10 cellular contexts compared by ENCODE assay signal in the genomic region with DNA sequence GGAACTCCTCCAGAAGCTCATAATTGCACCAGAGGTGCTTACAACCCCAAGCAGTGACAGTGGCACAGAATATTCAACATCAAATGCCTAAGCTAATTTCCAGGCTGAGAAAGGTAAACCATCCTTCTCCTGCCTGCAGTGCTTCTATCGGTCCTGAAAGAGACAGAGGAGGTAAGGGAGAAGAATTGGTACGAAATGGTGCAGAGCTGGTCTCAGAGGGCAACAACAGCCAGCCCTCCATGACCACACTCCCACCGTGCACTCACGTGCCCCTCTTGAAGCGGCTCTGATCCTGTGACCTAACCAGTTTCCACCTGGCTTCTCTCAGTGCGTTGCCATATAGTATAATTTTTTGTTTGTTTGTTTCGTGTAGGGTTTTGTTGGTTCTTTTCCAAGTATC. TPM values are rescaled to one million over a fixed set of nuclear protein-coding genes. Genes with fewer than 3 reads are reported as not detected.
DNase-seq lines count a peak whose midpoint lies in the region; ATAC-seq, FAIRE-seq and TF ChIP-seq lines count a peak whose summit lies in the region.
"Had no signal": no experiment of that assay in that cellular context is flagged by ENCODE, and none has a peak within 500 bp of the region (broad histone marks: within the 10 kb centered on the region; RNA-seq: fewer than 3 reads in every experiment).

No MANE protein-coding gene starts in this region.

- peaks cover 15% of the 10 kb centered on the region for H3K23me2 ChIP-seq in H1 (ENCODE audit: low read depth, low read length)

- H3K9me3 ChIP-seq in H1 (ENCODE audit: insufficient read depth in 2 of 2, low read depth in 1 of 2, low read length in 1 of 2) = no peaks in the 10 kb centered on the region
- H3K9me3 ChIP-seq in skeletal muscle tissue (ENCODE audit: control insufficient read depth in 3 of 3, low read length in 3 of 3) = no peaks in the 10 kb centered on the region

- H2BK15ac ChIP-seq in H1 (ENCODE audit: low read length) = peak overlapping the region; percentile 72; the same call in 1 of the 2 replicates

- ATAC-seq in activated naive CD4-positive, alpha-beta T cell treated with anti-CD3 and anti-CD28 coated beads, Interleukin-2, amount 50 U/mL, for 72 hours = no peak
- ATAC-seq in HG02970 (IDR thresholded peaks at IDR 0.05; ENCODE audit: low FRiP score, unreplicated experiment) = no peak

- H3K18ac ChIP-seq in H1 (ENCODE audit: extremely low read depth, low read length) = no peak overlapping the region

- TF ChIP-seq EP300 in H1 (IDR thresholded peaks at IDR 0.05; ENCODE audit: borderline replicate concordance in 1 of 2, low read depth in 2 of 2, low read length in 2 of 2) = no peak

- peaks cover 0 to 17% (median 2%) of the 10 kb centered on the region in 4 experiments; a peak in 1 of 8 replicates for H3K36me3 ChIP-seq in H1 (ENCODE audit: control insufficient read depth in 2 of 4, insufficient read depth in 4 of 4, low read length in 3 of 4)
- peaks cover 4 to 7% (median 7%) of the 10 kb centered on the region in 3 donors for H3K36me3 ChIP-seq in skeletal muscle tissue (ENCODE audit: control insufficient read depth in 3 of 3, insufficient read depth in 3 of 3, low read length in 3 of 3)

- POLR2A ChIA-PET in H1 (lab: Charles Lee; ENCODE audit: partially characterized antibody) = interaction anchor here (0.9 to 4.5 kb wide), 19 partner anchors 8 to 189 kb away, joined by 3 to 41 read pairs (median 4); partner anchors contain the start of genes FAM216A, GPN3 and IFT81

- H2BK120ac ChIP-seq in H1 (replicated peaks; ENCODE audit: low read depth, low read length) = no peak overlapping the region

- no peak overlapping the region for H3K14ac ChIP-seq in H1 (ENCODE audit: insufficient read length)

- TF ChIP-seq POLR2A in H1 (IDR thresholded peaks at IDR 0.05; ENCODE audit: control extremely low read depth in 1 of 2, low read depth in 2 of 2, low read length in 2 of 2) = no peak

- H3K4me3 ChIP-seq in H1 (ENCODE audit: extremely low read depth in 1 of 4, insufficient read depth in 2 of 4, low read depth in 3 of 4, low read length in 4 of 4) = peak overlapping the region in 2 of 4 experiments; percentile 91 to 96; a peak in 3 of 8 replicates
- H3K4me3 ChIP-seq in skeletal muscle tissue (ENCODE audit: low read length in 3 of 3) = peak overlapping the region in 2 of 3 donors; percentile 79 to 86

- H2AK5ac ChIP-seq in H1 (ENCODE audit: low read depth, low read length) = peak overlapping the region; percentile 69; the same call in 1 of the 2 replicates

- H4K20me1 ChIP-seq in H1 (replicated peaks in 1 of 2; ENCODE audit: control insufficient read depth in 1 of 2, insufficient read depth in 2 of 2, low read length in 2 of 2) = peaks cover 4 to 11% of the 10 kb centered on the region in 2 experiments

- H3K4ac ChIP-seq in H1 (replicated peaks; ENCODE audit: insufficient read length, low read depth, low read length) = no peak overlapping the region

- FAIRE-seq in H1 (lab: Jason Lieb, UNC) = no peak

- H3K23ac ChIP-seq in H1 (ENCODE audit: insufficient read length) = no peak overlapping the region

- peak overlapping the region; percentile 81 to 89 for H3K4me2 ChIP-seq in H1 (ENCODE audit: insufficient read depth in 1 of 2, low read depth in 2 of 2, low read length in 2 of 2)

- peaks cover 4 to 12% (median 8%) of the 10 kb centered on the region in 4 experiments; a peak in 5 of 7 replicates for H3K4me1 ChIP-seq in H1 (replicated peaks in 1 of 4; ENCODE audit: control insufficient read depth in 3 of 4, insufficient read depth in 4 of 4, low read length in 3 of 4)
- H3K4me1 ChIP-seq in skeletal muscle tissue (ENCODE audit: control insufficient read depth in 3 of 3, insufficient read depth in 3 of 3, low read length in 3 of 3) = peaks cover 7 to 23% (median 20%) of the 10 kb centered on the region in 3 donors

- TF ChIP-seq CTCF in H1 (IDR thresholded peaks at IDR 0.05; ENCODE audit: control extremely low read depth in 1 of 3, insufficient read depth in 1 of 3, low read depth in 1 of 3, low read length in 3 of 3) = no peak

- H4K8ac ChIP-seq in H1 (ENCODE audit: extremely low read depth, insufficient read depth, low read length) = no peak overlapping the region

- peaks cover 20 to 27% of the 10 kb centered on the region in 2 experiments for H3K79me2 ChIP-seq in H1 (ENCODE audit: control insufficient read depth in 1 of 2, insufficient read depth in 2 of 2, low read length in 2 of 2)

- peaks cover 29% of the 10 kb centered on the region for H3K4me1 Mint-ChIP-seq in activated naive CD4-positive, alpha-beta T cell treated with anti-CD3 and anti-CD28 coated beads for 36 hours (ENCODE audit: low read depth)

- peak overlapping the region in 1 of 4 experiments; percentile 52; a peak in 1 of 7 replicates for H3K9ac ChIP-seq in H1 (replicated peaks in 1 of 4; ENCODE audit: extremely low read depth in 1 of 4, low read depth in 3 of 4, low read length in 3 of 4)
- peak overlapping the region in 1 of 3 donors; percentile 93 for H3K9ac ChIP-seq in skeletal muscle tissue (ENCODE audit: low read depth in 1 of 3, low read length in 3 of 3)

- H3K56ac ChIP-seq in H1 (replicated peaks; ENCODE audit: insufficient read length, low read depth, low read length) = no peak overlapping the region

- H3K27me3 Mint-ChIP-seq in activated naive CD4-positive, alpha-beta T cell treated with anti-CD3 and anti-CD28 coated beads for 36 hours (ENCODE audit: low read depth) = no peaks in the 10 kb centered on the region

- TF ChIP-seq RAD21 in H1 (IDR thresholded peaks at IDR 0.05 in 1 of 2, conservative IDR thresholded peaks at IDR 0.05 in 1 of 2; ENCODE audit: low read depth in 2 of 2, low read length in 2 of 2) = no peak

- H3K36me3 Mint-ChIP-seq in activated naive CD4-positive, alpha-beta T cell treated with anti-CD3 and anti-CD28 coated beads for 36 hours (ENCODE audit: low read depth) = peaks cover 23% of the 10 kb centered on the region
- peaks cover 23 to 27% of the 10 kb centered on the region in 2 donors for H3K36me3 Mint-ChIP-seq in activated naive CD4-positive, alpha-beta T cell treated with anti-CD3 and anti-CD28 coated beads, Interleukin-2, amount 50 U/mL, for 72 hours

- WGBS in H1 (ENCODE audit: extremely low coverage in 1 of 2, insufficient coverage in 1 of 2, insufficient read length in 1 of 2, insufficient replicate concordance in 2 of 2, low coverage in 1 of 2, low lambda C conversion rate in 2 of 2, missing lambda C conversion rate in 1 of 2), 2 experiments = 61% methylated on average over 7 of the region's 7 CpGs; no CpG with 5 or more reads in 1 of the 2 experiments

- CTCF ChIA-PET in activated naive CD4-positive, alpha-beta T cell treated with anti-CD3 and anti-CD28 coated beads for 36 hours (lab: Charles Lee) = interaction anchor here (0.9 to 1.2 kb wide), 2 partner anchors 31 to 178 kb away, joined by 3 to 5 read pairs; no protein-coding TSS in a partner anchor
- CTCF ChIA-PET in H1 (lab: Charles Lee; ENCODE audit: partially characterized antibody) = interaction anchor here (0.6 to 1.9 kb wide), 8 partner anchors 21 to 180 kb away, joined by 3 to 9 read pairs (median 4); no protein-coding TSS in a partner anchor

- H2BK12ac ChIP-seq in H1 (ENCODE audit: low read depth, low read length) = peak overlapping the region; percentile 46; the same call in 1 of the 2 replicates

- peak overlapping the region; percentile 13 for H3K4me3 Mint-ChIP-seq in activated naive CD4-positive, alpha-beta T cell treated with anti-CD3 and anti-CD28 coated beads for 36 hours

- no peak overlapping the region for H2AFZ ChIP-seq in H1 (ENCODE audit: low read length)

- H4K91ac ChIP-seq in H1 (replicated peaks; ENCODE audit: insufficient read length, low read length) = no peak overlapping the region

- H3K79me1 ChIP-seq in H1 (ENCODE audit: low read depth, low read length) = no peaks in the 10 kb centered on the region; the same call in 1 of the 2 replicates

- no peak overlapping the region for H4K5ac ChIP-seq in H1 (ENCODE audit: insufficient read length, low read depth, low read length)

- intact Hi-C loops in activated naive CD4-positive, alpha-beta T cell treated with anti-CD3 and anti-CD28 coated beads for 36 hours (cut with micrococcal nuclease) = no loop called here

- H2BK5ac ChIP-seq in H1 (ENCODE audit: low read depth, low read length) = no peak overlapping the region

- DNase-seq in activated naive CD4-positive, alpha-beta T cell treated with anti-CD3 and anti-CD28 coated beads for 36 hours = no peak
- no peak for DNase-seq in activated naive CD4-positive, alpha-beta T cell treated with anti-CD3 and anti-CD28 coated beads, Interleukin-2, amount 50 U/mL, for 72 hours (ENCODE audit: low spot score in 2 of 2)
- peak; percentile 63 for DNase-seq in NCI-H1105 treated with DMSO at 0.1 percent for 48 hours (lab: John Stamatoyannopoulos, UW)
- DNase-seq in H1 (ENCODE audit: low read depth in 1 of 2, low spot score in 2 of 2) = no peak
- DNase-seq in SIG-M5 treated with dmso at 0.1 percent for 504 hours (lab: John Stamatoyannopoulos, UW; ENCODE audit: unreplicated experiment) = no peak
- DNase-seq in NCI-H2081 treated with DMSO at 0.1 percent for 48 hours (lab: John Stamatoyannopoulos, UW) = no peak
- DNase-seq: effector CD8-positive, alpha-beta T cell; NCI-H2107 had no signal

- no peak overlapping the region; the same call in 1 of the 2 replicates for H2BK20ac ChIP-seq in H1 (ENCODE audit: low read length)

- H3K27ac ChIP-seq in H1 (ENCODE audit: low read depth, low read length) (no peak overlapping the region), skeletal muscle tissue (ENCODE audit: low read depth, low read length) (peak overlapping the region; percentile 3)

- H3K27me3 ChIP-seq in H1 (replicated peaks in 1 of 4; ENCODE audit: control insufficient read depth in 3 of 4, extremely low read depth in 1 of 4, insufficient read depth in 3 of 4, low read length in 3 of 4) (peaks cover 0 to 3% (median 1%) of the 10 kb centered on the region in 4 experiments; a peak in 2 of 7 replicates), skeletal muscle tissue (ENCODE audit: control insufficient read depth in 3 of 3, insufficient read depth in 3 of 3, low read length in 3 of 3) (no peaks in the 10 kb centered on the region)

- no peak overlapping the region for H3K27ac Mint-ChIP-seq in activated naive CD4-positive, alpha-beta T cell treated with anti-CD3 and anti-CD28 coated beads for 36 hours
- peak overlapping the region in 1 of 2 donors; percentile 93 for H3K27ac Mint-ChIP-seq in activated naive CD4-positive, alpha-beta T cell treated with anti-CD3 and anti-CD28 coated beads, Interleukin-2, amount 50 U/mL, for 72 hours

- no peaks in the 10 kb centered on the region for H3K9me3 Mint-ChIP-seq in activated naive CD4-positive, alpha-beta T cell treated with anti-CD3 and anti-CD28 coated beads for 36 hours
- H3K9me3 Mint-ChIP-seq in activated naive CD4-positive, alpha-beta T cell treated with anti-CD3 and anti-CD28 coated beads, Interleukin-2, amount 50 U/mL, for 72 hours = no peaks in the 10 kb centered on the region

RNA-seq across cellular contexts. Expression of gene ATP2A2, which starts 1.5 kb away (rescaled TPM):
- 10 to 100 TPM; 95.5 to 98.6 TPM for total RNA-seq in activated naive CD4-positive, alpha-beta T cell treated with anti-CD3 and anti-CD28 coated beads for 36 hours
- 100 to 1,000 TPM; 121 to 132 TPM for total RNA-seq in activated naive CD4-positive, alpha-beta T cell treated with anti-CD3 and anti-CD28 coated beads, Interleukin-2, amount 50 U/mL, for 72 hours
- 271 and 275 TPM in 2 replicates for total RNA-seq in H1 (2021; fragmentation: NEBNext Ultra II Directional; extraction: Animal tissue kit (Norgen Biotek cat#: 25700))
- polyA plus RNA-seq in H1 (2011; rRNA removed) = 86.1 and 108 TPM in 2 replicates
- polyA plus RNA-seq in H1 (2011; cell fraction: cytosol; rRNA removed) = 68.1 TPM
- 223 TPM for polyA plus RNA-seq in H1 (2011; cell fraction: nucleus; rRNA removed)
- polyA plus RNA-seq in H1 (2012, experiment 1 of 2) = 156 to 188 TPM (median 182 TPM) in 4 replicates
- 31.3 TPM for polyA plus RNA-seq in H1 (2012, experiment 2 of 2)
- polyA plus RNA-seq in H1 (2013, experiment 1 of 2) = 215 TPM
- polyA plus RNA-seq in H1 (2013, experiment 2 of 2) = 215 TPM
- polyA minus RNA-seq in H1 (2011; rRNA and poly(A)+ RNA removed) = 236 and 249 TPM in 2 replicates
- polyA minus RNA-seq in H1 (2011; cell fraction: cytosol; rRNA and poly(A)+ RNA removed) = 106 TPM
- 156 TPM for polyA minus RNA-seq in H1 (2011; cell fraction: nucleus; rRNA and poly(A)+ RNA removed)
- total RNA-seq in skeletal muscle tissue = 515 TPM
